ENCODE assay signal across 8 cellular contexts in the genomic region with DNA sequence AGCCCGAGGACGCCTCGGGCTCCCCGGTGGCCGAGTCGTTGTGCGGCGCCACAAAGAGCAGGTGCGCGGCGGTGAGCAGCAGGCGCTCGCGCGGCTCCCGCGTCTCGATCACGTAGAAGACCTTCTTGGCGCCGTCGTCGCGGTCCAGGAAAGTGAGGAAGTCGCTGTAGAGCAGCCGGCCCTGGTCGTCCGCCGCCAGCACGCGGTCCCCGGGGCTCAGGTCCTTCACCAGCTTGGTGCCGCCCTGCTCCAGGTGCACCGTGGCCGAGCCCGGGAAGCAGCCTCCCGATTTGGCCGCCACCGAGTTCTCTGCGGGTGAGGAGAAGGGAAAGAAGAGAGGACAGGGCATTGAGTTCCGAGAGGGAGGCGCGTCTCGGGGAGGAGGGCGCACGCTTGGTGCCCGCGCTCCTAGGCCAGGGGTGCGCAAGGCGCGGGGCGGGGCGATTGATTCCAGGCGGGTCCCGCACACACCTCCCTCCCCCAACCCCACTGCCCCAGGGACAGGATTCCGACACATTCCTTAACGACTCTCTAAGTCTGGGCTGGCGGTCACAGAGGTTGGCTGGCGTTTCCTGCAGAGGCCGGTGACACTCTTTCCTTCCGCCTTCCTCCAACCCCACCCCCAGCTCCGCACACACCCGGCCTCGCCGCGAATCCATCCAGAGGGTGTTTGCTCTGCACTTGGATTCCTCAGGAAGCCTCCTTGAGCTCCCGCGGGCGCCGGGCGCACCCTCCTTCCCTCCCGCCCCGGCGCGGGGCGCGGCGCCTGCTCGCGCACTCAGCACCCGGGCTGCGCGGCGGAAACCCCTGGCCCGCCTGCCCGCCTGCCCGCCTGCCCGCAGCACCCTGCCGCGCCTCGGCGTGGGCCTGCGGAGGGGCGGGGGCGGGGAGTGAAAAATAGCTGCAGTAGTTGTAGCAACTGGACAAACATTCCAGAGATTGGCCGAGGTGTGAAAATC. TPM values are rescaled to one million over a fixed set of nuclear protein-coding genes. Genes with fewer than 3 reads are reported as not detected.
DNase-seq lines count a peak whose midpoint lies in the region; ATAC-seq and TF ChIP-seq lines count a peak whose summit lies in the region.

No MANE protein-coding gene starts in this region.

- ATAC-seq in HG03432 (IDR thresholded peaks at IDR 0.05; ENCODE audit: unreplicated experiment): peak; percentile 31
- ATAC-seq in GM18868 (IDR thresholded peaks at IDR 0.05; ENCODE audit: unreplicated experiment): no peak

- no peak overlapping the region for H2BK120ac ChIP-seq in mesenchymal stem cell (ENCODE audit: low read depth, low read length)

- H3K23ac ChIP-seq in mesenchymal stem cell (ENCODE audit: low read length in 2 of 2): peak overlapping the region in 1 of 2 experiments; percentile 72

- peaks cover 42 to 90% of the 10 kb centered on the region in 2 experiments for H3K27me3 ChIP-seq in mesenchymal stem cell (ENCODE audit: control insufficient read depth in 1 of 2, insufficient read depth in 1 of 2, low read length in 2 of 2)

- no peaks in the 10 kb centered on the region for H3K79me1 ChIP-seq in mesenchymal stem cell (replicated peaks; ENCODE audit: low read length, poor library complexity, severe bottlenecking)

- H4K8ac ChIP-seq in mesenchymal stem cell (ENCODE audit: low read length): no peak overlapping the region

- DNase-seq in AG09309 (ENCODE audit: low read depth): no peak
- DNase-seq in astrocyte of the hippocampus (ENCODE audit: low read depth, low spot score): peak; percentile 41
- no peak for DNase-seq in mesenchymal stem cell
- DNase-seq in stimulated activated naive CD4-positive, alpha-beta T cell treated with Interleukin-2 at 50 U/mL for 16 hours (lab: John Stamatoyannopoulos, UW): no peak
- no peak for DNase-seq in germinal center (ENCODE audit: low spot score)
- no peak for DNase-seq in DMS114 treated with DMSO at 0.1 percent for 48 hours (lab: John Stamatoyannopoulos, UW; ENCODE audit: unreplicated experiment)

- no peak overlapping the region for H3K9ac ChIP-seq in mesenchymal stem cell (ENCODE audit: low read length)

- H4K91ac ChIP-seq in mesenchymal stem cell (ENCODE audit: low read length): no peak overlapping the region

- no peak for TF ChIP-seq CTCF in AG09309 (IDR thresholded peaks at IDR 0.05; ENCODE audit: control insufficient read depth, insufficient read depth, low read depth, low read length, missing control alignments)

- H3K14ac ChIP-seq in mesenchymal stem cell (ENCODE audit: low read length in 2 of 2): no peak overlapping the region

- H2AFZ ChIP-seq in mesenchymal stem cell (ENCODE audit: low read depth, low read length): no peak overlapping the region

- H2AK5ac ChIP-seq in mesenchymal stem cell (ENCODE audit: low read length, severe bottlenecking): no peak overlapping the region

- no peak overlapping the region for H3K27ac ChIP-seq in mesenchymal stem cell (ENCODE audit: low read length, poor library complexity, severe bottlenecking)

- peak overlapping the region; percentile 23 for H3K4me3 ChIP-seq in AG09309 (ENCODE audit: control insufficient read depth, low read depth, low read length)
- peak overlapping the region; percentile 39 to 41 for H3K4me3 ChIP-seq in mesenchymal stem cell (ENCODE audit: insufficient read depth in 1 of 2, low read depth in 1 of 2, low read length in 2 of 2)

- no peaks in the 10 kb centered on the region for H3K9me3 ChIP-seq in mesenchymal stem cell (ENCODE audit: control insufficient read depth, low read length)

- H2BK15ac ChIP-seq in mesenchymal stem cell (ENCODE audit: low read depth, poor library complexity, severe bottlenecking): no peak overlapping the region

- WGBS in mesenchymal stem cell: under 1% methylated on average over 80 of the region's 96 CpGs

- peaks cover 42% of the 10 kb centered on the region for H3K4me1 ChIP-seq in mesenchymal stem cell (ENCODE audit: control insufficient read depth, insufficient read depth, low read depth, low read length)

- H3K4me2 ChIP-seq in mesenchymal stem cell (ENCODE audit: low read length, poor library complexity, severe bottlenecking): peak overlapping the region; percentile 69

- H3K18ac ChIP-seq in mesenchymal stem cell (ENCODE audit: low read depth in 1 of 2, low read length in 2 of 2): no peak overlapping the region

- H2BK12ac ChIP-seq in mesenchymal stem cell (ENCODE audit: low read length in 2 of 2): no peak overlapping the region

- no peaks in the 10 kb centered on the region for H3K36me3 ChIP-seq in mesenchymal stem cell (ENCODE audit: control insufficient read depth in 1 of 2, insufficient read depth in 2 of 2, low read depth in 1 of 2, low read length in 2 of 2)

- H3K4ac ChIP-seq in mesenchymal stem cell (ENCODE audit: low read depth in 1 of 2, low read length in 2 of 2): no peak overlapping the region

- H2BK5ac ChIP-seq in mesenchymal stem cell (ENCODE audit: low read depth, low read length, poor library complexity, severe bottlenecking): no peak overlapping the region

RNA-seq across cellular contexts. Expression of gene SHH, which starts 8.6 kb away (rescaled TPM):
- polyA plus RNA-seq in mesenchymal stem cell (2013, experiment 1 of 2): 0.01 TPM
- polyA plus RNA-seq in mesenchymal stem cell (2013, experiment 2 of 2): not detected
